Comparison of ENCODE assay signal across 29 cellular contexts in the genomic region with DNA sequence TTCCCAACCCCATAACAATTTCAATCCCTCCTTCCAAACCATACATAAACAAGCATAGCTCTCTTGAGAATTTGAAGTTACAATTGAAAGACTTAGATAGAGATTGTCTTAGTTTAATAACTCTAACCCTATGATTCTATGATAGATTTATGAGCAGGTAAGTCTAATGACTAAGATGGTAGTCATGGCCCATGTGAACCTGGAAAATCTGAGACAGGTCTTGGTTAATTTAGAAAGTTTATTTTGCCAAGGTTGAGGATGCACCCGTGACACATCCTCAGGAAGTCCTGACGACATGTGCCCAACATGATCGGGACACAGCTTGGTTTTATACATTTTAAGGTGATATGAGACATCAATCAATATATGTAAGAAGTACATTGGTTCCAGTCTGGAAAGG.
"Had no signal": no experiment of that assay in that cellular context is flagged by ENCODE, and none has a peak within 500 bp of the region (broad histone marks: within the 10 kb centered on the region; RNA-seq: fewer than 3 reads in every experiment).

No MANE protein-coding gene starts in this region.

- FAIRE-seq: islet of Langerhans had no signal

- H3K4me3 ChIP-seq: esophagus muscularis mucosa, heart right ventricle, lung, ovary, psoas muscle, sigmoid colon, testis, tibial artery had no signal

- H3K27me3 Mint-ChIP-seq: effector memory CD8-positive, alpha-beta T cell; stimulated activated memory B cell treated with anti-CD40 and anti-IgM and Interleukin-4, amounts not matched to agents 10 μg/mL and 1 μg/mL and 100 μg/mL, for 72 hours; type B pancreatic cell had no signal

- ATAC-seq: effector memory CD8-positive, alpha-beta T cell; heart right ventricle; left ventricle myocardium superior; naive thymus-derived CD4-positive, alpha-beta T cell; psoas muscle; right cardiac atrium; stimulated activated memory B cell treated with anti-CD40 and anti-IgM and Interleukin-4, amounts not matched to agents 10 μg/mL and 1 μg/mL and 100 μg/mL, for 72 hours; stimulated activated naive CD8-positive, alpha-beta T cell treated with anti-CD3 and anti-CD28 coated beads, Interleukin-15, Interleukin-2, amounts not matched to agents 100 U/mL and 50 U/mL, for 24 hours had no signal

- H3K36me3 Mint-ChIP-seq: stimulated activated memory B cell treated with anti-CD40 and anti-IgM and Interleukin-4, amounts not matched to agents 10 μg/mL and 1 μg/mL and 100 μg/mL, for 72 hours; type B pancreatic cell had no signal

- H3K36me3 ChIP-seq: esophagus muscularis mucosa, heart right ventricle, ovary, sigmoid colon, tibial artery had no signal

- H3K4me1 Mint-ChIP-seq: naive thymus-derived CD4-positive, alpha-beta T cell; nephron; stimulated activated memory B cell treated with anti-CD40 and anti-IgM and Interleukin-4, amounts not matched to agents 10 μg/mL and 1 μg/mL and 100 μg/mL, for 72 hours had no signal

- DNase-seq: cerebellar nuclear complex; cortex of kidney; effector memory CD8-positive, alpha-beta T cell; foreskin melanocyte; glutamatergic neuron; heart right ventricle; hippocampal formation; kidney glomerular epithelial cell; left ventricle myocardium superior; mesenchymal stem cell; midbrain; naive thymus-derived CD4-positive, alpha-beta T cell; nucleus accumbens; ovary; posterior cingulate gyrus; psoas muscle; right cardiac atrium; sigmoid colon; stimulated activated CD4-positive, alpha-beta T cell treated with anti-CD3 and anti-CD28 coated beads, Interleukin-4, amount 100 ng/mL, for 4 hours; stimulated activated naive CD8-positive, alpha-beta T cell treated with anti-CD3 and anti-CD28 coated beads, Interleukin-15, Interleukin-2, amounts not matched to agents 100 U/mL and 50 U/mL, for 24 hours; substantia nigra; testis; tibial artery had no signal

- H3K27ac Mint-ChIP-seq: effector memory CD8-positive, alpha-beta T cell; naive thymus-derived CD4-positive, alpha-beta T cell; nephron; stimulated activated memory B cell treated with anti-CD40 and anti-IgM and Interleukin-4, amounts not matched to agents 10 μg/mL and 1 μg/mL and 100 μg/mL, for 72 hours; type B pancreatic cell had no signal

- H3K27me3 ChIP-seq: esophagus muscularis mucosa, heart right ventricle, ovary, sigmoid colon, testis, tibial artery had no signal

- H3K27ac ChIP-seq: esophagus muscularis mucosa, heart right ventricle, ovary, psoas muscle, sigmoid colon, testis, tibial artery had no signal

- H3K4me3 Mint-ChIP-seq: effector memory CD8-positive, alpha-beta T cell; naive thymus-derived CD4-positive, alpha-beta T cell; nephron; stimulated activated memory B cell treated with anti-CD40 and anti-IgM and Interleukin-4, amounts not matched to agents 10 μg/mL and 1 μg/mL and 100 μg/mL, for 72 hours; type B pancreatic cell had no signal

- H3K9me3 Mint-ChIP-seq: nephron, type B pancreatic cell had no signal

- H3K9me3 ChIP-seq: esophagus muscularis mucosa, ovary, psoas muscle, testis, tibial artery had no signal

- H3K4me1 ChIP-seq: esophagus muscularis mucosa, heart right ventricle, psoas muscle, sigmoid colon, testis, tibial artery had no signal
